30 cellular contexts compared by ENCODE assay signal in genomic region chr15:77396692-77397091, GRCh38.
"Had no signal": no experiment of that assay in that cellular context is flagged by ENCODE, and none has a peak within 500 bp of the region (broad histone marks: within the 10 kb centered on the region; RNA-seq: fewer than 3 reads in every experiment).

No MANE protein-coding gene starts in this region.

- H3K27ac Mint-ChIP-seq: activated CD4-positive, alpha-beta memory T cell treated with anti-CD3 and anti-CD28 coated beads, Interleukin-2, amount 10 ng/mL, durations not matched to agents 7 days and 5 days; activated CD4-positive, alpha-beta T cell treated with anti-CD3 and anti-CD28 coated beads, Interleukin-2, amount 10 ng/mL, durations not matched to agents 7 days and 5 days; activated naive CD8-positive, alpha-beta T cell; activated T-cell treated with anti-CD3 and anti-CD28 coated beads, Interleukin-2, amount 50 U/mL, for 24 hours; activated T-cell treated with anti-CD3 and anti-CD28 coated beads, Interleukin-2, amount 50 U/mL, for 72 hours; dendritic cell treated with granulocyte-macrophage colony-stimulating factor and Interleukin-4, amounts not matched to agents 40 ng/mL and 50 ng/mL, for 4 days; endodermal cell; WTC11 had no signal

- H3K27ac ChIP-seq: brain microvascular endothelial cell, coronary artery, dorsolateral prefrontal cortex, VCaP had no signal

- H3K4me3 ChIP-seq: coronary artery, dorsolateral prefrontal cortex had no signal

- H3K36me3 ChIP-seq: brain microvascular endothelial cell had no signal

- H3K27me3 Mint-ChIP-seq: activated naive CD8-positive, alpha-beta T cell; activated T-cell treated with anti-CD3 and anti-CD28 coated beads, Interleukin-2, amount 50 U/mL, for 24 hours; central memory CD8-positive, alpha-beta T cell; dendritic cell treated with granulocyte-macrophage colony-stimulating factor and Interleukin-4, amounts not matched to agents 40 ng/mL and 50 ng/mL, for 4 days had no signal

- FAIRE-seq: astrocyte, bronchial epithelial cell had no signal

- H3K4me3 Mint-ChIP-seq: activated CD4-positive, alpha-beta memory T cell treated with anti-CD3 and anti-CD28 coated beads, Interleukin-2, amount 10 ng/mL, durations not matched to agents 7 days and 5 days; activated CD4-positive, alpha-beta T cell treated with anti-CD3 and anti-CD28 coated beads, Interleukin-2, amount 10 ng/mL, durations not matched to agents 7 days and 5 days; activated naive CD8-positive, alpha-beta T cell; activated T-cell treated with anti-CD3 and anti-CD28 coated beads, Interleukin-2, amount 50 U/mL, for 24 hours; activated T-cell treated with anti-CD3 and anti-CD28 coated beads, Interleukin-2, amount 50 U/mL, for 72 hours; central memory CD8-positive, alpha-beta T cell; dendritic cell treated with granulocyte-macrophage colony-stimulating factor and Interleukin-4, amounts not matched to agents 40 ng/mL and 50 ng/mL, for 4 days; endodermal cell; WTC11 had no signal

- DNase-seq: activated CD4-positive, alpha-beta memory T cell treated with anti-CD3 and anti-CD28 coated beads, Interleukin-2, amount 10 ng/mL, durations not matched to agents 7 days and 5 days; activated CD4-positive, alpha-beta T cell treated with anti-CD3 and anti-CD28 coated beads for 1 hour; activated CD4-positive, alpha-beta T cell treated with anti-CD3 and anti-CD28 coated beads for 4 hours; activated CD4-positive, alpha-beta T cell treated with anti-CD3 and anti-CD28 coated beads, Interleukin-2, amount 10 ng/mL, durations not matched to agents 7 days and 5 days; activated CD4-positive, alpha-beta T cell treated with anti-CD3 and anti-CD28 coated beads, Interleukin-2, amount 50 U/mL, for 4 hours; activated CD8-positive, alpha-beta memory T cell treated with anti-CD3 and anti-CD28 coated beads, Interleukin-2, amount 50 U/mL, for 48 hours; activated gamma-delta T cell treated with Interleukin-2 at 50 U/mL for 16 hours; activated naive CD4-positive, alpha-beta T cell treated with anti-CD3 and anti-CD28 coated beads, Interleukin-2, amount 50 U/mL, for 16 hours; activated naive CD4-positive, alpha-beta T cell treated with Interleukin-2 at 50 U/mL for 16 hours; activated T-cell treated with anti-CD3 and anti-CD28 coated beads for 4 hours; activated T-cell treated with anti-CD3 and anti-CD28 coated beads, Interleukin-2, amount 50 U/mL, for 24 hours; activated T-cell treated with anti-CD3 and anti-CD28 coated beads, Interleukin-2, amount 50 U/mL, for 72 hours; amniotic stem cell; anterior cingulate cortex; brain microvascular endothelial cell; dorsolateral prefrontal cortex; effector memory CD4-positive, alpha-beta T cell; endodermal cell; foreskin fibroblast; head of caudate nucleus; T-helper 2 cell had no signal

- H3K27me3 ChIP-seq: brain microvascular endothelial cell, dorsolateral prefrontal cortex had no signal

- H3K4me1 Mint-ChIP-seq: activated CD4-positive, alpha-beta memory T cell treated with anti-CD3 and anti-CD28 coated beads, Interleukin-2, amount 10 ng/mL, durations not matched to agents 7 days and 5 days; activated CD4-positive, alpha-beta T cell treated with anti-CD3 and anti-CD28 coated beads, Interleukin-2, amount 10 ng/mL, durations not matched to agents 7 days and 5 days; endodermal cell had no signal

- ATAC-seq: activated T-cell treated with anti-CD3 and anti-CD28 coated beads, Interleukin-2, amount 50 U/mL, for 72 hours; esophagus mucosa; WTC11 had no signal
